ENCODE assay signal across 34 cellular contexts in genomic region chr9:31232485-31232884, GRCh38.
"Had no signal": no experiment of that assay in that cellular context is flagged by ENCODE, and none has a peak within 500 bp of the region (broad histone marks: within the 10 kb centered on the region; RNA-seq: fewer than 3 reads in every experiment).

No MANE protein-coding gene starts in this region.

- H3K9me3 ChIP-seq: MG63 had no signal

- H3K36me3 ChIP-seq: MG63 had no signal

- H3K27me3 ChIP-seq: MG63 had no signal

- H3K4me3 ChIP-seq: MG63 had no signal

- DNase-seq: Karpas-422, Kasumi-1, MG63, MM.1S, MV-4-11, NCI-H1048, NCI-H1092, NCI-H1092 treated with DMSO at 0.1 percent for 48 hours, NCI-H1105, NCI-H1105 treated with DMSO at 0.1 percent for 48 hours, NCI-H1417, NCI-H1417 treated with DMSO at 0.1 percent for 48 hours, NCI-H1436, NCI-H1436 treated with DMSO at 0.1 percent for 48 hours, NCI-H146, NCI-H1694, NCI-H1694 treated with DMSO at 0.1 percent for 48 hours, NCI-H187, NCI-H187 treated with DMSO at 0.1 percent for 48 hours, NCI-H1930, NCI-H2029, NCI-H2029 treated with DMSO at 0.1 percent for 48 hours, NCI-H2081, NCI-H2081 treated with DMSO at 0.1 percent for 48 hours, NCI-H2107, NCI-H2171, NCI-H2171 treated with DMSO at 0.1 percent for 48 hours, NCI-H2227 treated with DMSO at 0.1 percent for 48 hours, NCI-H226, NCI-H345, NCI-H446, NCI-H446 treated with DMSO at 0.1 percent for 48 hours, NCI-H510A, NCI-H510A treated with DMSO at 0.1 percent for 48 hours had no signal
